Comparison of ENCODE assay signal across 8 cellular contexts in genomic region chr4:56575820-56576429, GRCh38.
A peak's percentile ranks its signal among the peaks of the same experiment; 100 is the strongest.
DNase-seq lines count a peak whose midpoint lies in the region; ATAC-seq, FAIRE-seq and TF ChIP-seq lines count a peak whose summit lies in the region.

No MANE protein-coding gene starts in this region.

- intact Hi-C loops in lower leg skin (cut with DNase I; ENCODE audit: low total_unique reads), result loop anchor here (10.0 kb wide), 1 partner anchor 229 kb away; no protein-coding TSS in a partner anchor

- WGBS in lower leg skin, 2 donors, result 20 to 33% methylated on average over 1 of the region's 1 CpG

- DNase-seq in COLO829 (ENCODE audit: low spot score) (peak; percentile 50), HTR-8/SVneo (ENCODE audit: insufficient read length, low spot score) (peak; percentile 34), amniotic epithelial cell (ENCODE audit: low read depth) (peak; percentile 52), kidney tubule cell (ENCODE audit: low spot score) (peak; percentile 38), NCI-H1436 treated with DMSO at 0.1 percent for 48 hours (lab: John Stamatoyannopoulos, UW) (no peak), lower leg skin (ENCODE audit: low spot score in 2 of 2) (no peak), NCI-H2107 (lab: John Stamatoyannopoulos, UW) (no peak)

- TF ChIP-seq CTCF in lower leg skin (IDR thresholded peaks at IDR 0.05), result no peak

- TF ChIP-seq POLR2A in lower leg skin (IDR thresholded peaks at IDR 0.05), result no peak

- ATAC-seq in GM18519 (IDR thresholded peaks at IDR 0.05; ENCODE audit: low FRiP score, unreplicated experiment), result no peak

- H3K4me3 ChIP-seq in lower leg skin (ENCODE audit: low read depth, poor library complexity, severe bottlenecking), result no peak overlapping the region

- no peak for FAIRE-seq in HTR-8/SVneo (lab: Jason Lieb, UNC)

Comparison
In these comparisons a context has a peak if more than half of its experiments do, and no peak if none do; other contexts are left out.
1. DNase-seq: peak in COLO829 (single experiment), HTR-8/SVneo (single experiment), amniotic epithelial cell (single experiment) and kidney tubule cell (single experiment); none in NCI-H1436 treated with DMSO at 0.1 percent for 48 hours (single experiment), lower leg skin (0 of 2) and NCI-H2107 (single experiment).